ENCODE assay signal across 1 cellular context in the genomic region with DNA sequence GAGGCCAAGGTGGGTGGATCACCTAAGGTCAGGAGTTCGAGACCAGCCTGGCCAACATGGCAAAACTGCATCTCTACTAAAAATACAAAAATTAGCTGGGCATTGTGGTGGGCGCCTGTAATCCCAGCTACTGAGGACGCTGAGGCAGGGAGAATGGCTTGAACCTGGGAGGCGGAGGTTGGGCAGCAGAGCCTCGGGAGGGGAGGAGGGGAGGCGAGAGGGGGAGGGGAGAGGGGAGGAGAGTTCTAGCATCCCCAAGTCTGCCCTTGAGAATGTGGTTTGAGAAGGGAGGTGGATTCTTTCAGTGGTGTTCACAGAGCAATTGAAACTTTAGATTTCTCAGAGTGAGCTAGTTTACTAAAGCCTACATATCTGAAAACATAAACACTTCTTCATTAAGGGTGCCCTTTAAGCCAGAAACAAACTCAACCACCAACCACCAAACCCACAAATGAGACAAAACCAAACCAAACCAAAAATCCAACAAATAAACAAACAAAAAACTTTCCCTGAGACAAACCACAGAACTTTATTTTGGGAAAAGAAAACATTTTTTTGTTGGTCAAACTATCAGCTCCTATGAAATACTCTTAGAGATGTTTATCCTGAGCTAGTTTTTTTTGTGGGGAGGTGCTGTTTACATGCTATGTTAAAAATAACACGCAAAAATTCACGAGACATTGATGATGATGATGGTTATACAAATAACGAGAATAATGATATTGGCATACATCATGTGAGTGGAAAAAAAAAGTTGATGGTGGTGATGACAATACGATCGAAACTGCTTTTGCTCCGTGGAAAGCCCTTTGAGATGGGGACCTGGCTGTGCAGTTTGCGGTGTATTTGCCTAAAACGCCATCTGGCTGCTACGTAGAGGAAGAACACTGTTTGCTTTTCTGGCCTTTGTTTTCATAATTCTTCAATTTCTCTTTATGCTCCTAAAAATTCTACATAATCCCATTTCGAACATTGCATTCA.
TF ChIP-seq lines count a peak whose summit lies in the region.

No MANE protein-coding gene starts in this region.

TF ChIP-seq in GM23338, 12 proteins besides CTCF, POLR2A, EP300 and RAD21 (continued from another document):
- TF ChIP-seq, protein P1, sequence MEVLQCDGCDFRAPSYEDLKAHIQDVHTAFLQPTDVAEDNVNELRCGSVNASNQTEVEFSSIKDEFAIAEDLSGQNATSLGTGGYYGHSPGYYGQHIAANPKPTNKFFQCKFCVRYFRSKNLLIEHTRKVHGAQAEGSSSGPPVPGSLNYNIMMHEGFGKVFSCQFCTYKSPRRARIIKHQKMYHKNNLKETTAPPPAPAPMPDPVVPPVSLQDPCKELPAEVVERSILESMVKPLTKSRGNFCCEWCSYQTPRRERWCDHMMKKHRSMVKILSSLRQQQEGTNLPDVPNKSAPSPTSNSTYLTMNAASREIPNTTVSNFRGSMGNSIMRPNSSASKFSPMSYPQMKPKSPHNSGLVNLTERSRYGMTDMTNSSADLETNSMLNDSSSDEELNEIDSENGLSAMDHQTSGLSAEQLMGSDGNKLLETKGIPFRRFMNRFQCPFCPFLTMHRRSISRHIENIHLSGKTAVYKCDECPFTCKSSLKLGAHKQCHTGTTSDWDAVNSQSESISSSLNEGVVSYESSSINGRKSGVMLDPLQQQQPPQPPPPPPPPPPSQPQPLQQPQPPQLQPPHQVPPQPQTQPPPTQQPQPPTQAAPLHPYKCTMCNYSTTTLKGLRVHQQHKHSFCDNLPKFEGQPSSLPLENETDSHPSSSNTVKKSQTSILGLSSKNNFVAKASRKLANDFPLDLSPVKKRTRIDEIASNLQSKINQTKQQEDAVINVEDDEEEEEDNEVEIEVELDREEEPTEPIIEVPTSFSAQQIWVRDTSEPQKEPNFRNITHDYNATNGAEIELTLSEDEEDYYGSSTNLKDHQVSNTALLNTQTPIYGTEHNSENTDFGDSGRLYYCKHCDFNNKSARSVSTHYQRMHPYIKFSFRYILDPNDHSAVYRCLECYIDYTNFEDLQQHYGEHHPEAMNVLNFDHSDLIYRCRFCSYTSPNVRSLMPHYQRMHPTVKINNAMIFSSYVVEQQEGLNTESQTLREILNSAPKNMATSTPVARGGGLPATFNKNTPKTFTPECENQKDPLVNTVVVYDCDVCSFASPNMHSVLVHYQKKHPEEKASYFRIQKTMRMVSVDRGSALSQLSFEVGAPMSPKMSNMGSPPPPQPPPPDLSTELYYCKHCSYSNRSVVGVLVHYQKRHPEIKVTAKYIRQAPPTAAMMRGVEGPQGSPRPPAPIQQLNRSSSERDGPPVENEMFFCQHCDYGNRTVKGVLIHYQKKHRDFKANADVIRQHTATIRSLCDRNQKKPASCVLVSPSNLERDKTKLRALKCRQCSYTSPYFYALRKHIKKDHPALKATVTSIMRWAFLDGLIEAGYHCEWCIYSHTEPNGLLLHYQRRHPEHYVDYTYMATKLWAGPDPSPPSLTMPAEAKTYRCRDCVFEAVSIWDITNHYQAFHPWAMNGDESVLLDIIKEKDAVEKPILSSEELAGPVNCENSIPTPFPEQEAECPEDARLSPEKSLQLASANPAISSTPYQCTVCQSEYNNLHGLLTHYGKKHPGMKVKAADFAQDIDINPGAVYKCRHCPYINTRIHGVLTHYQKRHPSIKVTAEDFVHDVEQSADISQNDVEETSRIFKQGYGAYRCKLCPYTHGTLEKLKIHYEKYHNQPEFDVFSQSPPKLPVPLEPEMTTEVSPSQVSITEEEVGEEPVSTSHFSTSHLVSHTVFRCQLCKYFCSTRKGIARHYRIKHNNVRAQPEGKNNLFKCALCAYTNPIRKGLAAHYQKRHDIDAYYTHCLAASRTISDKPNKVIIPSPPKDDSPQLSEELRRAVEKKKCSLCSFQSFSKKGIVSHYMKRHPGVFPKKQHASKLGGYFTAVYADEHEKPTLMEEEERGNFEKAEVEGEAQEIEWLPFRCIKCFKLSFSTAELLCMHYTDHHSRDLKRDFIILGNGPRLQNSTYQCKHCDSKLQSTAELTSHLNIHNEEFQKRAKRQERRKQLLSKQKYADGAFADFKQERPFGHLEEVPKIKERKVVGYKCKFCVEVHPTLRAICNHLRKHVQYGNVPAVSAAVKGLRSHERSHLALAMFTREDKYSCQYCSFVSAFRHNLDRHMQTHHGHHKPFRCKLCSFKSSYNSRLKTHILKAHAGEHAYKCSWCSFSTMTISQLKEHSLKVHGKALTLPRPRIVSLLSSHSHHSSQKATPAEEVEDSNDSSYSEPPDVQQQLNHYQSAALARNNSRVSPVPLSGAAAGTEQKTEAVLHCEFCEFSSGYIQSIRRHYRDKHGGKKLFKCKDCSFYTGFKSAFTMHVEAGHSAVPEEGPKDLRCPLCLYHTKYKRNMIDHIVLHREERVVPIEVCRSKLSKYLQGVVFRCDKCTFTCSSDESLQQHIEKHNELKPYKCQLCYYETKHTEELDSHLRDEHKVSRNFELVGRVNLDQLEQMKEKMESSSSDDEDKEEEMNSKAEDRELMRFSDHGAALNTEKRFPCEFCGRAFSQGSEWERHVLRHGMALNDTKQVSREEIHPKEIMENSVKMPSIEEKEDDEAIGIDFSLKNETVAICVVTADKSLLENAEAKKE (CRISPR knock-in tag; IDR thresholded peaks at IDR 0.05): no peak
- TF ChIP-seq, protein P2, sequence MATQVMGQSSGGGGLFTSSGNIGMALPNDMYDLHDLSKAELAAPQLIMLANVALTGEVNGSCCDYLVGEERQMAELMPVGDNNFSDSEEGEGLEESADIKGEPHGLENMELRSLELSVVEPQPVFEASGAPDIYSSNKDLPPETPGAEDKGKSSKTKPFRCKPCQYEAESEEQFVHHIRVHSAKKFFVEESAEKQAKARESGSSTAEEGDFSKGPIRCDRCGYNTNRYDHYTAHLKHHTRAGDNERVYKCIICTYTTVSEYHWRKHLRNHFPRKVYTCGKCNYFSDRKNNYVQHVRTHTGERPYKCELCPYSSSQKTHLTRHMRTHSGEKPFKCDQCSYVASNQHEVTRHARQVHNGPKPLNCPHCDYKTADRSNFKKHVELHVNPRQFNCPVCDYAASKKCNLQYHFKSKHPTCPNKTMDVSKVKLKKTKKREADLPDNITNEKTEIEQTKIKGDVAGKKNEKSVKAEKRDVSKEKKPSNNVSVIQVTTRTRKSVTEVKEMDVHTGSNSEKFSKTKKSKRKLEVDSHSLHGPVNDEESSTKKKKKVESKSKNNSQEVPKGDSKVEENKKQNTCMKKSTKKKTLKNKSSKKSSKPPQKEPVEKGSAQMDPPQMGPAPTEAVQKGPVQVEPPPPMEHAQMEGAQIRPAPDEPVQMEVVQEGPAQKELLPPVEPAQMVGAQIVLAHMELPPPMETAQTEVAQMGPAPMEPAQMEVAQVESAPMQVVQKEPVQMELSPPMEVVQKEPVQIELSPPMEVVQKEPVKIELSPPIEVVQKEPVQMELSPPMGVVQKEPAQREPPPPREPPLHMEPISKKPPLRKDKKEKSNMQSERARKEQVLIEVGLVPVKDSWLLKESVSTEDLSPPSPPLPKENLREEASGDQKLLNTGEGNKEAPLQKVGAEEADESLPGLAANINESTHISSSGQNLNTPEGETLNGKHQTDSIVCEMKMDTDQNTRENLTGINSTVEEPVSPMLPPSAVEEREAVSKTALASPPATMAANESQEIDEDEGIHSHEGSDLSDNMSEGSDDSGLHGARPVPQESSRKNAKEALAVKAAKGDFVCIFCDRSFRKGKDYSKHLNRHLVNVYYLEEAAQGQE (IDR thresholded peaks at IDR 0.05; ENCODE audit: unreplicated experiment): no peak
- no peak for TF ChIP-seq NANOG (IDR thresholded peaks at IDR 0.05; ENCODE audit: borderline replicate concordance)
- TF ChIP-seq ZNF331 (CRISPR knock-in tag; IDR thresholded peaks at IDR 0.05; ENCODE audit: low read depth): no peak
